Comparison of ENCODE assay signal across 25 cellular contexts in genomic region chr10:42935466-42935865, GRCh38.
"Had no signal": no experiment of that assay in that cellular context is flagged by ENCODE, and none has a peak within 500 bp of the region (broad histone marks: within the 10 kb centered on the region; RNA-seq: fewer than 3 reads in every experiment).

No MANE protein-coding gene starts in this region.

- H3K4me2 ChIP-seq: neural progenitor cell had no signal

- H2AFZ ChIP-seq: neural progenitor cell had no signal

- DNase-seq: cerebellar nuclear complex; effector memory CD8-positive, alpha-beta T cell; esophagus squamous epithelium; foreskin fibroblast; glutamatergic neuron; islet precursor cell; left ventricle myocardium superior; naive thymus-derived CD8-positive, alpha-beta T cell; occipital lobe; psoas muscle; retina; right lobe of liver; stimulated activated CD4-positive, alpha-beta T cell treated with anti-CD3 and anti-CD28 coated beads, Interleukin-15, amount 100 ng/mL, for 24 hours; stimulated activated CD4-positive, alpha-beta T cell treated with anti-CD3 and anti-CD28 coated beads, Interleukin-1b, Interleukin-23, amount 100 ng/mL, for 48 hours; stimulated activated CD4-positive, alpha-beta T cell treated with anti-CD3 and anti-CD28 coated beads, Interleukin-4, amount 100 ng/mL, for 24 hours; stimulated activated naive B cell treated with anti-CD40 and anti-IgM and Interleukin-4, amounts not matched to agents 10 μg/mL and 1 μg/mL and 100 μg/mL, for 72 hours; stimulated activated naive CD8-positive, alpha-beta T cell treated with anti-CD3 and anti-CD28 coated beads, Interleukin-15, amount 100 ng/mL, for 72 hours; testis had no signal

- H3K36me3 Mint-ChIP-seq: neural progenitor cell; stimulated activated naive B cell treated with anti-CD40 and anti-IgM and Interleukin-4, amounts not matched to agents 10 μg/mL and 1 μg/mL and 100 μg/mL, for 72 hours had no signal

- H3K27me3 ChIP-seq: testis had no signal

- H3K4me3 ChIP-seq: esophagus squamous epithelium, gastroesophageal sphincter, lung, neural progenitor cell, psoas muscle, right lobe of liver, testis, tibial nerve had no signal

- H3K9me3 Mint-ChIP-seq: dendritic cell treated with granulocyte-macrophage colony-stimulating factor and Interleukin-4, amounts not matched to agents 40 ng/mL and 50 ng/mL, for 4 days; effector memory CD8-positive, alpha-beta T cell; naive thymus-derived CD8-positive, alpha-beta T cell; stimulated activated naive B cell treated with anti-CD40 and anti-IgM and Interleukin-4, amounts not matched to agents 10 μg/mL and 1 μg/mL and 100 μg/mL, for 72 hours; stimulated activated naive CD8-positive, alpha-beta T cell treated with anti-CD3 and anti-CD28 coated beads, Interleukin-15, amount 100 ng/mL, for 72 hours had no signal

- ATAC-seq: effector memory CD8-positive, alpha-beta T cell; gastroesophageal sphincter; left ventricle myocardium superior; naive thymus-derived CD8-positive, alpha-beta T cell; psoas muscle; right lobe of liver; stimulated activated naive B cell treated with anti-CD40 and anti-IgM and Interleukin-4, amounts not matched to agents 10 μg/mL and 1 μg/mL and 100 μg/mL, for 72 hours; stimulated activated naive CD8-positive, alpha-beta T cell treated with anti-CD3 and anti-CD28 coated beads, Interleukin-15, amount 100 ng/mL, for 72 hours had no signal

- H3K27ac ChIP-seq: epithelial cell of prostate, esophagus squamous epithelium, gastroesophageal sphincter, neural progenitor cell, psoas muscle, right lobe of liver, testis, tibial nerve had no signal

- H3K9ac ChIP-seq: neural progenitor cell had no signal

- H3K4me3 Mint-ChIP-seq: dendritic cell treated with granulocyte-macrophage colony-stimulating factor and Interleukin-4, amounts not matched to agents 40 ng/mL and 50 ng/mL, for 4 days; effector memory CD8-positive, alpha-beta T cell; neural progenitor cell; stimulated activated naive B cell treated with anti-CD40 and anti-IgM and Interleukin-4, amounts not matched to agents 10 μg/mL and 1 μg/mL and 100 μg/mL, for 72 hours; stimulated activated naive CD8-positive, alpha-beta T cell treated with anti-CD3 and anti-CD28 coated beads, Interleukin-15, amount 100 ng/mL, for 72 hours had no signal

- H3K36me3 ChIP-seq: esophagus squamous epithelium, gastroesophageal sphincter, neural progenitor cell, right lobe of liver, tibial nerve had no signal

- FAIRE-seq: colon had no signal

- H3K4me1 ChIP-seq: right lobe of liver, testis had no signal

- H3K27ac Mint-ChIP-seq: dendritic cell treated with granulocyte-macrophage colony-stimulating factor and Interleukin-4, amounts not matched to agents 40 ng/mL and 50 ng/mL, for 4 days; neural progenitor cell; stimulated activated naive B cell treated with anti-CD40 and anti-IgM and Interleukin-4, amounts not matched to agents 10 μg/mL and 1 μg/mL and 100 μg/mL, for 72 hours; stimulated activated naive CD8-positive, alpha-beta T cell treated with anti-CD3 and anti-CD28 coated beads, Interleukin-15, amount 100 ng/mL, for 72 hours had no signal

- H3K9me3 ChIP-seq: esophagus squamous epithelium, gastroesophageal sphincter, psoas muscle, right lobe of liver, testis, tibial nerve had no signal
